ENCODE assay signal across 14 cellular contexts in the genomic region with DNA sequence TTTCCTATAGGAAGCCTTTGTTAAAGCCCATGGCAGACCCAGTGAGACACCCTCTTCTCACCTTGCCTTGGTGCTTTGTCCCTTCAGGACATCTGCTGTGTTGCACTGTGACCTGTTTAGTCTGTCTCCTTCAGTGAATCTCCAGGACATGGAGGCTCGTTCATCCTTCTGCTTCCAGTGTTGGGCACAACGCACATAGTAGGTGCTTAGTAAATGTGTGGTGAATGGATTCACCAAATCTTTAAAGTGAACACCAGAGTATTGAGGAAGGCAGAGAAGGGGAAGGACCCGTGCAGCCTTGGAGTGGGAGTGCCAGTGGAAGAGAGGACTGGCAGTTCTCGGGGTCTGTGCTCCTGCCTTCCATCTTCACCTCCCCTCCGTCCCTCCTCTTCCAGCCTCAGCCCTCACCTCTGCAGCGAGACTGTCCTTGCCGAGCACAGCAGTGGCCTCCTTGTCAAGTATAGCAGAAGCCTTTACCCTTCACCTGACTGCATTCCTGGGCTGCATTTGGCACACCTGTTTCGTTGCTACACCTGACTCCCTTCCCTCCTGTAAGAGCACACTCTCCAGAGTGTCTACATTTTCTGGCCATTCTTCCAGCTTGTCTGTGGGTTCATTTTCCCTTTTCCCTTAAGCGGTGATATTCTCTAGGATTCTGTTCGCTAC. TPM values are rescaled to one million over a fixed set of nuclear protein-coding genes. Genes with fewer than 3 reads are reported as not detected.
A peak's percentile ranks its signal among the peaks of the same experiment; 100 is the strongest.
DNase-seq lines count a peak whose midpoint lies in the region; ATAC-seq and TF ChIP-seq lines count a peak whose summit lies in the region.
"Had no signal": no experiment of that assay in that cellular context is flagged by ENCODE, and none has a peak within 500 bp of the region (broad histone marks: within the 10 kb centered on the region; RNA-seq: fewer than 3 reads in every experiment).

No MANE protein-coding gene starts in this region.

- H3K9me2 ChIP-seq in Karpas-422 (replicated peaks; ENCODE audit: insufficient read depth, low read length) = no peaks in the 10 kb centered on the region

- peaks cover 50% of the 10 kb centered on the region for H3K36me3 ChIP-seq in DND-41 (ENCODE audit: insufficient read depth, low read length)
- H3K36me3 ChIP-seq in Karpas-422 (ENCODE audit: insufficient read depth, low read length) = peaks cover 10% of the 10 kb centered on the region; the same call in 1 of the 2 replicates

- no peak overlapping the region for H3K4me3 ChIP-seq in DND-41 (ENCODE audit: low read depth in 1 of 2, low read length in 2 of 2)
- H3K4me3 ChIP-seq in Karpas-422 (ENCODE audit: low read length) = no peak overlapping the region

- H3K27me3 ChIP-seq in DND-41 (ENCODE audit: insufficient read depth, low read length, poor library complexity) = no peaks in the 10 kb centered on the region
- no peaks in the 10 kb centered on the region for H3K27me3 ChIP-seq in Karpas-422 (ENCODE audit: low read length)

- TF ChIP-seq CTCF in DND-41 (IDR thresholded peaks at IDR 0.05; ENCODE audit: borderline replicate concordance, extremely low read depth, low read length, poor library complexity, severe bottlenecking) (no peak), progenitor cell of endocrine pancreas (IDR thresholded peaks at IDR 0.05; ENCODE audit: unreplicated experiment) (no peak)

- DNase-seq in DND-41 = no peak
- peak; percentile 36 for DNase-seq in Karpas-422
- DNase-seq in immature natural killer cell = no peak
- no peak for DNase-seq in progenitor cell of endocrine pancreas (ENCODE audit: low spot score, unreplicated experiment)
- DNase-seq in medulla oblongata (ENCODE audit: extremely low spot score) = no peak
- no peak for DNase-seq in stimulated activated CD4-positive, alpha-beta T cell treated with anti-CD3 and anti-CD28 coated beads, Interleukin-4, amount 100 ng/mL, for 1 hour
- DNase-seq: activated CD8-positive, alpha-beta memory T cell treated with anti-CD3 and anti-CD28 coated beads, Interleukin-2, amount 10 ng/mL, durations not matched to agents 7 days and 5 days; activated gamma-delta T cell treated with Interleukin-2 at 50 U/mL for 16 hours; kidney glomerular epithelial cell; NCI-H187; NCI-H748 treated with DMSO at 0.1 percent for 48 hours had no signal

- no peak overlapping the region for H3K4me2 ChIP-seq in DND-41 (ENCODE audit: insufficient read depth, low read length)
- H3K4me2 ChIP-seq in Karpas-422 (ENCODE audit: low read depth, low read length, poor library complexity, severe bottlenecking) = no peak overlapping the region

- no peak overlapping the region for H3K9ac ChIP-seq in DND-41 (ENCODE audit: low read depth, low read length)
- no peak overlapping the region for H3K9ac ChIP-seq in Karpas-422 (ENCODE audit: low read length)

- peak overlapping the region in 1 of 5 donors; percentile 3 for H3K4me3 Mint-ChIP-seq in immature natural killer cell
- no peak overlapping the region for H3K4me3 Mint-ChIP-seq in progenitor cell of endocrine pancreas (ENCODE audit: low read depth)
- H3K4me3 Mint-ChIP-seq: activated CD8-positive, alpha-beta memory T cell treated with anti-CD3 and anti-CD28 coated beads, Interleukin-2, amount 10 ng/mL, durations not matched to agents 7 days and 5 days; dendritic cell treated with granulocyte-macrophage colony-stimulating factor and Interleukin-4, amounts not matched to agents 40 ng/mL and 50 ng/mL, for 4 days had no signal

- H3K9me3 Mint-ChIP-seq in immature natural killer cell = no peaks in the 10 kb centered on the region
- no peaks in the 10 kb centered on the region for H3K9me3 Mint-ChIP-seq in progenitor cell of endocrine pancreas (ENCODE audit: low read depth)
- H3K9me3 Mint-ChIP-seq: dendritic cell treated with granulocyte-macrophage colony-stimulating factor and Interleukin-4, amounts not matched to agents 40 ng/mL and 50 ng/mL, for 4 days had no signal

- 0 out of 2 replicates have a peak, but pooled peaks cover 3% of the 10 kb centered on the region for H3K4me1 ChIP-seq in DND-41 (ENCODE audit: insufficient read depth, low read length)
- H3K4me1 ChIP-seq in Karpas-422 (ENCODE audit: low read length) = peaks cover 26% of the 10 kb centered on the region

- H3K36me3 Mint-ChIP-seq in immature natural killer cell = peaks cover 0 to 5% (median 0%) of the 10 kb centered on the region in 3 donors
- H3K36me3 Mint-ChIP-seq in progenitor cell of endocrine pancreas (ENCODE audit: insufficient read depth) = peaks cover 12% of the 10 kb centered on the region

- peaks cover 75 to 93% of the 10 kb centered on the region in 2 donors for H3K4me1 Mint-ChIP-seq in immature natural killer cell
- peaks cover 25% of the 10 kb centered on the region for H3K4me1 Mint-ChIP-seq in progenitor cell of endocrine pancreas (ENCODE audit: low read depth)

- H4K20me1 ChIP-seq in DND-41 (ENCODE audit: insufficient read depth, low read length) (peaks cover 85% of the 10 kb centered on the region), Karpas-422 (ENCODE audit: insufficient read depth, low read depth, low read length) (peaks cover 35% of the 10 kb centered on the region)

- no peak overlapping the region for H2AFZ ChIP-seq in DND-41 (ENCODE audit: low read depth, low read length)
- no peak overlapping the region for H2AFZ ChIP-seq in Karpas-422 (ENCODE audit: low read length)

- H3K27ac ChIP-seq in DND-41 (ENCODE audit: low read length) (peak overlapping the region; percentile 28; the same call in 1 of the 2 replicates), Karpas-422 (ENCODE audit: low read length) (no peak overlapping the region)

- ATAC-seq in DND-41 (ENCODE audit: insufficient read depth, low read depth) (no peak), HG02973 (IDR thresholded peaks at IDR 0.05; ENCODE audit: unreplicated experiment) (no peak)
- ATAC-seq: activated CD4-positive, CD25-positive, alpha-beta regulatory T cell treated with anti-CD3 and anti-CD28 coated beads, Interleukin-2, amount 50 U/mL, for 24 hours; activated CD8-positive, alpha-beta memory T cell treated with anti-CD3 and anti-CD28 coated beads, Interleukin-2, amount 10 ng/mL, durations not matched to agents 7 days and 5 days had no signal

- peak overlapping the region in 4 of 6 donors; percentile 12 to 39 (median 16) for H3K27ac Mint-ChIP-seq in immature natural killer cell
- H3K27ac Mint-ChIP-seq in progenitor cell of endocrine pancreas = peak overlapping the region; percentile 11
- H3K27ac Mint-ChIP-seq: activated CD8-positive, alpha-beta memory T cell treated with anti-CD3 and anti-CD28 coated beads, Interleukin-2, amount 10 ng/mL, durations not matched to agents 7 days and 5 days; dendritic cell treated with granulocyte-macrophage colony-stimulating factor and Interleukin-4, amounts not matched to agents 40 ng/mL and 50 ng/mL, for 4 days had no signal

- H3K27me3 Mint-ChIP-seq in immature natural killer cell (ENCODE audit: low read depth in 3 of 3) (peaks cover 2 to 3% (median 2%) of the 10 kb centered on the region in 3 donors), progenitor cell of endocrine pancreas (no peaks in the 10 kb centered on the region)
- H3K27me3 Mint-ChIP-seq: activated CD8-positive, alpha-beta memory T cell treated with anti-CD3 and anti-CD28 coated beads, Interleukin-2, amount 10 ng/mL, durations not matched to agents 7 days and 5 days; dendritic cell treated with granulocyte-macrophage colony-stimulating factor and Interleukin-4, amounts not matched to agents 40 ng/mL and 50 ng/mL, for 4 days had no signal

- H3K79me2 ChIP-seq in DND-41 (ENCODE audit: insufficient read depth, low read length) = peaks cover 100% of the 10 kb centered on the region
- H3K79me2 ChIP-seq in Karpas-422 (ENCODE audit: low read length) = peaks cover 98% of the 10 kb centered on the region

- H3K9me3 ChIP-seq in DND-41 (ENCODE audit: insufficient read depth, low read length, severe bottlenecking) (no peaks in the 10 kb centered on the region), Karpas-422 (ENCODE audit: low read length) (no peaks in the 10 kb centered on the region)

RNA-seq across cellular contexts. Expression of gene ARID1B, which starts 49.2 kb away (rescaled TPM):
- total RNA-seq in Karpas-422 (2014; rRNA removed; shearing (Covaris generic); ENCODE audit: low replicate concordance) = 104 and 174 TPM in 2 replicates
- 10 to 100 TPM in 1 of 3 donors, 1 to 10 TPM in 2; 7.6 to 18.1 (median 8.7) TPM for polyA plus RNA-seq in immature natural killer cell
- 152 and 153 TPM in 2 replicates for total RNA-seq in progenitor cell of endocrine pancreas
